In the genomic region with DNA sequence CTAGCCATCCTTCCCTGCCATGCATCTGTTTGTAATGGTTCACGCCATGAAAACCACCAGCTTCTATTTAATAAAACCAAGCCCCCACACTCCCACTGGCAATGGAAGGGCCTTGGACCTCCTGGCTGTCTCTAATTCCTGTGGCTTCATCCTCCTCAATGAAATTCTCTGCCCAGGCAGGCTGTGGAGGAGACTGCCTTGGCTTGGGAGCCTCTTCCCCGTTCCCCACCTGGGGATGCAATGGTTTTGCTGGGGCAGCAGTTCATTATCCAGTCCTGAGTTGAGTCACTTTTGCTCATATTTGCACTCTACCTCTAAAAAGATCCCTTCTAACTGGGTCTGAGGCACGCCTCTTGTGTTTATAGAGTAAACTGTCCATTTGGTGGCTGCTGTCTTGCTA, we compare ENCODE assay signal across 16 cellular contexts.
"Had no signal": no experiment of that assay in that cellular context is flagged by ENCODE, and none has a peak within 500 bp of the region (broad histone marks: within the 10 kb centered on the region; RNA-seq: fewer than 3 reads in every experiment).

No MANE protein-coding gene starts in this region.

- H3K79me2 ChIP-seq: hepatocyte had no signal

- H2AFZ ChIP-seq: hepatocyte had no signal

- H3K9me3 Mint-ChIP-seq: endodermal cell had no signal

- DNase-seq: activated CD4-positive, CD25-positive, alpha-beta regulatory T cell treated with anti-CD3 and anti-CD28 coated beads, Interleukin-2, amount 50 U/mL, for 72 hours; activated naive CD4-positive, alpha-beta T cell; activated T-cell treated with anti-CD3 and anti-CD28 coated beads for 4 hours; aorta; dorsolateral prefrontal cortex; endodermal cell; kidney; sigmoid colon; stimulated activated CD4-positive, alpha-beta T cell treated with anti-CD3 and anti-CD28 coated beads, Interleukin-12 subunit alpha, Interleukin-12 subunit beta, amount 100 ng/mL, for 4 hours; stimulated activated CD4-positive, alpha-beta T cell treated with anti-CD3 and anti-CD28 coated beads, Interleukin-2, amount 100 ng/mL, for 24 hours; T-helper 1 cell; T1000 had no signal

- FAIRE-seq: kidney, urothelium cell line had no signal

- H3K27ac ChIP-seq: cardiac muscle cell, dorsolateral prefrontal cortex, hepatocyte, sigmoid colon, thoracic aorta had no signal

- H3K27ac Mint-ChIP-seq: endodermal cell had no signal

- H3K9me3 ChIP-seq: sigmoid colon, thoracic aorta had no signal

- H3K27me3 ChIP-seq: cardiac muscle cell, dorsolateral prefrontal cortex, sigmoid colon had no signal

- H3K36me3 ChIP-seq: cardiac muscle cell, sigmoid colon, thoracic aorta had no signal

- H3K4me1 Mint-ChIP-seq: endodermal cell had no signal

- H3K4me3 ChIP-seq: cardiac muscle cell, dorsolateral prefrontal cortex, hepatocyte, sigmoid colon, thoracic aorta had no signal

- H3K4me3 Mint-ChIP-seq: endodermal cell had no signal

- H3K4me2 ChIP-seq: hepatocyte had no signal
